In genomic region chr11:126485021-126485781, GRCh38 we compare ENCODE assay signal across 11 cellular contexts.
DNase-seq lines count a peak whose midpoint lies in the region; ATAC-seq and TF ChIP-seq lines count a peak whose summit lies in the region.
"Had no signal": no experiment of that assay in that cellular context is flagged by ENCODE, and none has a peak within 500 bp of the region (broad histone marks: within the 10 kb centered on the region; RNA-seq: fewer than 3 reads in every experiment).

No MANE protein-coding gene starts in this region.

- peak; percentile 63 for ATAC-seq in HG03025 (IDR thresholded peaks at IDR 0.05; ENCODE audit: low FRiP score, unreplicated experiment)
- ATAC-seq in GM19452 (IDR thresholded peaks at IDR 0.05; ENCODE audit: unreplicated experiment): no peak
- ATAC-seq: pancreas had no signal

- peaks cover 24% of the 10 kb centered on the region for H3K4me1 ChIP-seq in skeletal muscle satellite cell (ENCODE audit: control insufficient read depth, insufficient read depth, low read length)

- DNase-seq in NCI-H1694 treated with DMSO at 0.1 percent for 48 hours (lab: John Stamatoyannopoulos, UW) (peak; percentile 14), NCI-H1694 (lab: John Stamatoyannopoulos, UW) (no peak), DMS53 treated with DMSO at 0.1 percent for 48 hours (lab: John Stamatoyannopoulos, UW; ENCODE audit: unreplicated experiment) (no peak), NCI-H2171 (lab: John Stamatoyannopoulos, UW) (no peak)
- DNase-seq: pancreas had no signal

- peak; percentile 35 for TF ChIP-seq CTCF in VCaP (conservative IDR thresholded peaks at IDR 0.05)

- H3K27ac ChIP-seq in VCaP: no peak overlapping the region
- H3K27ac ChIP-seq: C4-2B, pancreas, tibial nerve had no signal

- H3K9me3 ChIP-seq in skeletal muscle satellite cell (replicated peaks; ENCODE audit: low read length): no peaks in the 10 kb centered on the region
- H3K9me3 ChIP-seq: pancreas, tibial nerve had no signal

- no peak overlapping the region for H3K4me3 ChIP-seq in skeletal muscle satellite cell (ENCODE audit: low read length)
- H3K4me3 ChIP-seq: pancreas, tibial nerve had no signal

- no peaks in the 10 kb centered on the region for H3K36me3 ChIP-seq in skeletal muscle satellite cell (ENCODE audit: insufficient read depth, low read length)
- H3K36me3 ChIP-seq: pancreas, tibial nerve had no signal

- no peak overlapping the region for H3K4me2 ChIP-seq in skeletal muscle satellite cell (ENCODE audit: low read length)

- H3K27me3 ChIP-seq in skeletal muscle satellite cell (ENCODE audit: control insufficient read depth, insufficient read depth, low read length): no peaks in the 10 kb centered on the region
- H3K27me3 ChIP-seq: pancreas, tibial nerve had no signal

- H3K9ac ChIP-seq in skeletal muscle satellite cell (ENCODE audit: low read depth, low read length): peak overlapping the region; percentile 32
